ENCODE assay signal across 29 cellular contexts in genomic region chr4:6430927-6431326, GRCh38. TPM values are rescaled to one million over a fixed set of nuclear protein-coding genes. Genes with fewer than 3 reads are reported as not detected.
"Had no signal": no experiment of that assay in that cellular context is flagged by ENCODE, and none has a peak within 500 bp of the region (broad histone marks: within the 10 kb centered on the region; RNA-seq: fewer than 3 reads in every experiment).

No MANE protein-coding gene starts in this region.

- H3K27ac Mint-ChIP-seq: dendritic cell treated with granulocyte-macrophage colony-stimulating factor and Interleukin-4, amounts not matched to agents 40 ng/mL and 50 ng/mL, for 4 days; effector memory CD8-positive, alpha-beta T cell had no signal

- H3K27me3 Mint-ChIP-seq: dendritic cell treated with granulocyte-macrophage colony-stimulating factor and Interleukin-4, amounts not matched to agents 40 ng/mL and 50 ng/mL, for 4 days had no signal

- H3K9me3 ChIP-seq: colonic mucosa had no signal

- H3K4me1 ChIP-seq: colonic mucosa, esophagus muscularis mucosa, gastrocnemius medialis, gastroesophageal sphincter, heart left ventricle, heart right ventricle had no signal

- DNase-seq: colonic mucosa; cortex of kidney; dermis blood vessel endothelial cell; effector CD4-positive, alpha-beta T cell; effector CD8-positive, alpha-beta T cell; effector memory CD4-positive, alpha-beta T cell; effector memory CD8-positive, alpha-beta T cell; erythroblast; esophagus squamous epithelium; foreskin fibroblast; foreskin melanocyte; gastrocnemius medialis; glutamatergic neuron; head of caudate nucleus; heart right ventricle had no signal

- FAIRE-seq: colon, endometrium, endothelial cell of umbilical vein, frontal cortex had no signal

- H3K36me3 ChIP-seq: colonic mucosa, esophagus muscularis mucosa, esophagus squamous epithelium, gastrocnemius medialis, gastroesophageal sphincter, heart left ventricle, heart right ventricle had no signal

- ATAC-seq: effector memory CD8-positive, alpha-beta T cell; esophagus mucosa; gastrocnemius medialis; gastroesophageal sphincter; heart left ventricle; heart right ventricle had no signal

- H3K4me3 ChIP-seq: colonic mucosa, coronary artery, dorsolateral prefrontal cortex, esophagus muscularis mucosa, esophagus squamous epithelium, gastrocnemius medialis, gastroesophageal sphincter, heart left ventricle, heart right ventricle had no signal

- H3K4me3 Mint-ChIP-seq: dendritic cell treated with granulocyte-macrophage colony-stimulating factor and Interleukin-4, amounts not matched to agents 40 ng/mL and 50 ng/mL, for 4 days; effector memory CD8-positive, alpha-beta T cell had no signal

- H3K27ac ChIP-seq: colonic mucosa, coronary artery, epithelial cell of prostate, esophagus muscularis mucosa, esophagus squamous epithelium, gastrocnemius medialis, gastroesophageal sphincter, heart left ventricle, heart right ventricle had no signal

- H3K27me3 ChIP-seq: colonic mucosa, dorsolateral prefrontal cortex, esophagus squamous epithelium had no signal

RNA-seq across cellular contexts. Expression of gene PPP2R2C, which starts 41.5 kb away (rescaled TPM):
- total RNA-seq: epithelial cell of proximal tubule, fibroblast of villous mesenchyme had no signal
